ENCODE assay signal across 5 cellular contexts in the genomic region with DNA sequence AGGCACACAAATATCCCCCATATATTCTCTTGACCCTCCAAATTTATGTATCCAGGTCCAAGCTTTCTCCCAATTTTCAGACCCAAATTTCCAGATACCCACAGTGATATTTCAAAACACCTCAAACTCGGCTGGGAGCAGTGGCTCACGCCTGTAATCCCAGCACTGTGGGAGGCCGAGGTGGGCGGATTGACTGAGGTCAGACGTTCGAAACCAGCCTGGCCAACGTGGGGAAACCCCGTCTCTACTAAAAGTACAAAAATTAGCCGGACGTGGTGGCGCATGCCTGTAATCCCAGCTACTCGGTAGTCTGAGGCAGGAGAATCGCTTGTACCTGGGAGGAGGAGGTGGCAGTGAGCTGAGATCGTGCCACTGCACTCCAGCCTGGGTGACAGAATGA. TPM values are rescaled to one million over a fixed set of nuclear protein-coding genes. Genes with fewer than 3 reads are reported as not detected.
DNase-seq lines count a peak whose midpoint lies in the region; ATAC-seq, FAIRE-seq and TF ChIP-seq lines count a peak whose summit lies in the region.
"Not testable (repeated sequence)": the region's sequence is repeated elsewhere in the genome, so short reads cannot be mapped to it uniquely, and the experiment has no call there.

No MANE protein-coding gene starts in this region.

- not testable (repeated sequence) for TF ChIP-seq EP300 in GM12878 (IDR thresholded peaks at IDR 0.05; ENCODE audit: borderline replicate concordance in 1 of 2, control insufficient read depth in 1 of 2, low read depth in 2 of 2, low read length in 2 of 2)

- H3K79me2 ChIP-seq in GM12878 (ENCODE audit: control insufficient read depth, insufficient read depth, low read length): not testable (repeated sequence)

- 31% methylated on average over 14 of the region's 14 CpGs for WGBS in HUES64
- WGBS in GM12878 (ENCODE audit: insufficient coverage, insufficient replicate concordance, low lambda C conversion rate, missing lambda C conversion rate): under 1% methylated on average over 14 of the region's 14 CpGs

- TF ChIP-seq CTCF in GM12878 (IDR thresholded peaks at IDR 0.05 in 2 of 3, conservative IDR thresholded peaks at IDR 0.05 in 1 of 3; ENCODE audit: control insufficient read depth in 2 of 3, extremely low read depth in 1 of 3, insufficient read depth in 1 of 3, low read depth in 3 of 3, low read length in 3 of 3): not testable (repeated sequence)

- ATAC-seq in GM12878: peak; percentile 7; the same call in 1 of the 3 replicates

- peak overlapping the region; percentile 78 for H3K4me3 ChIP-seq in HUES64 (ENCODE audit: low read length)
- H3K4me3 ChIP-seq in GM12878: peak overlapping the region; percentile 83
- peak overlapping the region; percentile 97; the same call in 1 of the 2 replicates for H3K4me3 ChIP-seq in iPS-18c (ENCODE audit: insufficient read depth, low read depth, low read length)

- not testable (repeated sequence) for H3K36me3 Mint-ChIP-seq in activated CD4-positive, alpha-beta T cell treated with anti-CD3 and anti-CD28 coated beads, Interleukin-2, amount 10 ng/mL, durations not matched to agents 7 days and 5 days (ENCODE audit: low read depth)

- H3K27me3 Mint-ChIP-seq in activated CD4-positive, alpha-beta T cell treated with anti-CD3 and anti-CD28 coated beads, Interleukin-2, amount 10 ng/mL, durations not matched to agents 7 days and 5 days: not testable (repeated sequence)

- H3K4me2 ChIP-seq in GM12878 (ENCODE audit: control insufficient read depth, insufficient read depth): peak overlapping the region; percentile 90

- RAD21 ChIA-PET in GM12878 (lab: Charles Lee; ENCODE audit: unreplicated experiment): interaction anchor here (1.3 to 9.3 kb wide), 7 partner anchors 11 to 478 kb away, joined by 3 to 319 read pairs (median 38); partner anchors contain the start of genes CCDC163, MMACHC, MUTYH and TOE1

- not testable (repeated sequence) for H3K9ac ChIP-seq in HUES64 (ENCODE audit: low read depth, low read length)
- H3K9ac ChIP-seq in GM12878 (ENCODE audit: control insufficient read depth, insufficient read depth, low read length): 0 out of 2 replicates have a peak overlapping the region, but pooled peaks have one; percentile 65

- intact Hi-C loops in GM12878 (cut with micrococcal nuclease; ENCODE audit: unreplicated experiment): not testable (repeated sequence)

- not testable (repeated sequence) for H4K20me1 ChIP-seq in GM12878 (ENCODE audit: control insufficient read depth, insufficient read depth)

- not testable (repeated sequence) for H3K9me3 Mint-ChIP-seq in activated CD4-positive, alpha-beta T cell treated with anti-CD3 and anti-CD28 coated beads, Interleukin-2, amount 10 ng/mL, durations not matched to agents 7 days and 5 days

- BruUV-seq in GM12878 (replicated peaks; lab: Mats Ljungman, UMichigan): TSS peak; percentile 57

- H3K4me1 Mint-ChIP-seq in activated CD4-positive, alpha-beta T cell treated with anti-CD3 and anti-CD28 coated beads, Interleukin-2, amount 10 ng/mL, durations not matched to agents 7 days and 5 days: peaks cover 13% of the 10 kb centered on the region

- H2AFZ ChIP-seq in GM12878 (ENCODE audit: control insufficient read depth, low read depth, low read length): not testable (repeated sequence)

- H3K27ac ChIP-seq in HUES64 (ENCODE audit: low read depth, low read length); GM12878 (ENCODE audit: control insufficient read depth, insufficient read depth): not testable (repeated sequence)

- peaks cover 18% of the 10 kb centered on the region for H3K27me3 ChIP-seq in HUES64 (ENCODE audit: insufficient read depth, low read length)
- H3K27me3 ChIP-seq in GM12878 (replicated peaks in 1 of 2; ENCODE audit: control insufficient read depth in 2 of 2, insufficient read depth in 2 of 2, low read length in 1 of 2): not testable (repeated sequence)

- H3K4me3 Mint-ChIP-seq in activated CD4-positive, alpha-beta T cell treated with anti-CD3 and anti-CD28 coated beads, Interleukin-2, amount 10 ng/mL, durations not matched to agents 7 days and 5 days: peak overlapping the region; percentile 7

- POLR2A ChIA-PET in activated CD4-positive, alpha-beta T cell treated with anti-CD3 and anti-CD28 coated beads, Interleukin-2, amount 10 ng/mL, durations not matched to agents 7 days and 5 days (lab: Charles Lee): not testable (repeated sequence)
- POLR2A ChIA-PET in GM12878 (lab: Charles Lee): interaction anchor here (1.0 to 4.5 kb wide), 8 partner anchors 11 to 152 kb away, joined by 3 to 42 read pairs (median 6); partner anchors contain the start of genes CCDC163 and MMACHC

- H3K36me3 ChIP-seq in HUES64 (ENCODE audit: insufficient read depth, low read length); GM12878 (ENCODE audit: control insufficient read depth in 2 of 2, insufficient read depth in 2 of 2, low read length in 1 of 2): not testable (repeated sequence)

- not testable (repeated sequence) for DNase-seq in activated CD4-positive, alpha-beta T cell treated with anti-CD3 and anti-CD28 coated beads, Interleukin-2, amount 10 ng/mL, durations not matched to agents 7 days and 5 days; GM12878 (ENCODE audit: low read depth, low spot score)
- DNase-seq in stimulated activated CD4-positive, alpha-beta T cell treated with anti-CD3 and anti-CD28 coated beads, Interleukin-12 subunit alpha, Interleukin-12 subunit beta, amount 100 ng/mL, for 4 hours: peak; percentile 31

- peak overlapping the region; percentile 20 for H3K27ac Mint-ChIP-seq in activated CD4-positive, alpha-beta T cell treated with anti-CD3 and anti-CD28 coated beads, Interleukin-2, amount 10 ng/mL, durations not matched to agents 7 days and 5 days

- H3K4me1 ChIP-seq in HUES64 (ENCODE audit: insufficient read depth, low read length); GM12878 (ENCODE audit: control insufficient read depth, insufficient read depth, low read length): not testable (repeated sequence)

- CTCF ChIA-PET in activated CD4-positive, alpha-beta T cell treated with anti-CD3 and anti-CD28 coated beads, Interleukin-2, amount 10 ng/mL, durations not matched to agents 7 days and 5 days (lab: Charles Lee): interaction anchor here (1.1 to 1.7 kb wide), 2 partner anchors 19 to 186 kb away, joined by 3 read pairs; no protein-coding TSS in a partner anchor
- CTCF ChIA-PET in GM12878 (lab: Yijun Ruan, JAX): interaction anchor here (0.7 to 11.9 kb wide), 9 partner anchors 10 to 775 kb away, joined by 3 to 508 read pairs (median 3); partner anchors contain the start of genes MUTYH and TOE1

- TF ChIP-seq RAD21 in GM12878 (IDR thresholded peaks at IDR 0.05; ENCODE audit: insufficient read depth, low read depth, low read length): not testable (repeated sequence)

- not testable (repeated sequence) for TF ChIP-seq POLR2A in GM12878 (IDR thresholded peaks at IDR 0.05; ENCODE audit: low read depth, low read length)

- FAIRE-seq in GM12878 (lab: Jason Lieb, UNC): not testable (repeated sequence)

- H3K9me3 ChIP-seq in HUES64 (ENCODE audit: insufficient read depth, low read depth, low read length); GM12878 (replicated peaks; ENCODE audit: control insufficient read depth, insufficient read depth, low read length); iPS-18c (ENCODE audit: control insufficient read depth, insufficient read depth, low read length): not testable (repeated sequence)

- SMC1A ChIA-PET in GM12878 (lab: Charles Lee; ENCODE audit: uncharacterized antibody, unreplicated experiment): interaction anchor here (0.7 to 9.3 kb wide), 10 partner anchors 13 to 476 kb away, joined by 3 to 369 read pairs (median 15); partner anchors contain the start of genes HECTD3, NASP and UROD

- in situ Hi-C loops in GM12878 (cut with MboI): not testable (repeated sequence)

RNA-seq across cellular contexts. Expression of gene TESK2, which starts 1.6 kb away (rescaled TPM):
- polyA plus RNA-seq in HUES64 (2013, experiment 1 of 2): 3.5 TPM
- 4.9 TPM for polyA plus RNA-seq in HUES64 (2013, experiment 2 of 2)
- 1 to 10 TPM; 2.6 to 3.5 TPM for total RNA-seq in activated CD4-positive, alpha-beta T cell treated with anti-CD3 and anti-CD28 coated beads, Interleukin-2, amount 10 ng/mL, durations not matched to agents 7 days and 5 days
- total RNA-seq in GM12878 (2013; cell fraction: nucleolus; rRNA removed): 16.5 and 21.3 TPM in 2 replicates
- total RNA-seq in GM12878 (2014; rRNA removed) (5.7 and 6.8 TPM in 2 replicates), GM12878 (2014; rRNA removed; fragmentation: Illumina TruSeq; extraction: Trizol) (4.4 and 4.7 TPM in 2 replicates), GM12878 (2021) (6.2 and 7.1 TPM in 2 replicates)
- polyA plus RNA-seq in GM12878 (2011; ENCODE audit: low read depth): 7.6 TPM
- polyA plus RNA-seq in GM12878 (2011; rRNA removed) (8.3 and 10.0 TPM in 2 replicates), GM12878 (2014; fragmentation: Illumina TruSeq; extraction: Trizol) (6.7 and 7.5 TPM in 2 replicates), GM12878 (2014; fragmentation: Nextera tagmentation; extraction: Ambion mirVana) (1 to 10 TPM; 2.2 to 2.5 TPM), GM12878 (2014; rRNA removed) (5.9 and 7.1 TPM in 2 replicates), GM12878 (2016; fragmentation: Nextera tagmentation; extraction: Ambion mirVana) (1 to 10 TPM; 3.6 to 3.9 TPM)
- 7.9 and 9.5 TPM in 2 replicates for polyA plus RNA-seq in GM12878 (2011; cell fraction: cytosol; rRNA removed)
- polyA plus RNA-seq in GM12878 (2011; cell fraction: nucleus; rRNA removed): 10.4 and 12.5 TPM in 2 replicates
- polyA plus RNA-seq in GM12878 (2012): 7.3 and 10.3 TPM in 2 replicates
- 6.1 and 11.0 TPM in 2 replicates for polyA minus RNA-seq in GM12878 (2011; rRNA and poly(A)+ RNA removed)
- polyA minus RNA-seq in GM12878 (2011; cell fraction: cytosol; rRNA and poly(A)+ RNA removed): 1.4 and 3.2 TPM in 2 replicates
- 3.3 and 3.5 TPM in 2 replicates for polyA minus RNA-seq in GM12878 (2011; cell fraction: nucleus; rRNA and poly(A)+ RNA removed)

RNA-seq across cellular contexts. Expression of gene CCDC163, which starts 10.5 kb away (rescaled TPM):
- polyA plus RNA-seq in HUES64 (2013, experiment 1 of 2): 1.0 TPM
- polyA plus RNA-seq in HUES64 (2013, experiment 2 of 2): 1.2 TPM
- total RNA-seq in activated CD4-positive, alpha-beta T cell treated with anti-CD3 and anti-CD28 coated beads, Interleukin-2, amount 10 ng/mL, durations not matched to agents 7 days and 5 days: 1 to 10 TPM; 5.3 to 5.8 TPM
- 2.0 and 2.6 TPM in 2 replicates for total RNA-seq in GM12878 (2013; cell fraction: nucleolus; rRNA removed)
- total RNA-seq in GM12878 (2014; rRNA removed) (2.3 and 3.2 TPM in 2 replicates), GM12878 (2014; rRNA removed; fragmentation: Illumina TruSeq; extraction: Trizol) (2.0 and 2.1 TPM in 2 replicates), GM12878 (2021) (2.4 and 2.9 TPM in 2 replicates)
- 2.5 TPM for polyA plus RNA-seq in GM12878 (2011; ENCODE audit: low read depth)
- polyA plus RNA-seq in GM12878 (2011; rRNA removed) (2.6 and 3.2 TPM in 2 replicates), GM12878 (2014; fragmentation: Illumina TruSeq; extraction: Trizol) (2.7 and 3.0 TPM in 2 replicates), GM12878 (2014; fragmentation: Nextera tagmentation; extraction: Ambion mirVana) (1 to 10 TPM; 1.4 to 2.3 TPM), GM12878 (2014; rRNA removed) (3.6 and 5.3 TPM in 2 replicates), GM12878 (2016; fragmentation: Nextera tagmentation; extraction: Ambion mirVana) (1 to 10 TPM; 2.3 to 4.0 TPM)
- polyA plus RNA-seq in GM12878 (2011; cell fraction: cytosol; rRNA removed): 5.2 and 6.2 TPM in 2 replicates
- 3.1 and 4.0 TPM in 2 replicates for polyA plus RNA-seq in GM12878 (2011; cell fraction: nucleus; rRNA removed)
- polyA plus RNA-seq in GM12878 (2012): 3.4 and 4.8 TPM in 2 replicates
- 3.3 and 3.9 TPM in 2 replicates for polyA minus RNA-seq in GM12878 (2011; rRNA and poly(A)+ RNA removed)
- polyA minus RNA-seq in GM12878 (2011; cell fraction: cytosol; rRNA and poly(A)+ RNA removed): 0.94 and 3.0 TPM in 2 replicates
- polyA minus RNA-seq in GM12878 (2011; cell fraction: nucleus; rRNA and poly(A)+ RNA removed): 3.5 and 3.9 TPM in 2 replicates

RNA-seq across cellular contexts. Expression of gene MMACHC, which starts 10.7 kb away (rescaled TPM):
- 6.7 TPM for polyA plus RNA-seq in HUES64 (2013, experiment 1 of 2)
- polyA plus RNA-seq in HUES64 (2013, experiment 2 of 2): 7.1 TPM
- total RNA-seq in activated CD4-positive, alpha-beta T cell treated with anti-CD3 and anti-CD28 coated beads, Interleukin-2, amount 10 ng/mL, durations not matched to agents 7 days and 5 days: 1 to 10 TPM; 6.6 to 6.7 TPM
- total RNA-seq in GM12878 (2013; cell fraction: nucleolus; rRNA removed): 5.3 and 6.3 TPM in 2 replicates
- total RNA-seq in GM12878 (2014; rRNA removed) (10.8 and 13.6 TPM in 2 replicates), GM12878 (2014; rRNA removed; fragmentation: Illumina TruSeq; extraction: Trizol) (7.3 and 7.6 TPM in 2 replicates), GM12878 (2021) (14.2 and 14.8 TPM in 2 replicates)
- polyA plus RNA-seq in GM12878 (2011; ENCODE audit: low read depth): 1.5 TPM
- polyA plus RNA-seq in GM12878 (2011; rRNA removed) (5.6 and 6.8 TPM in 2 replicates), GM12878 (2014; fragmentation: Illumina TruSeq; extraction: Trizol) (8.1 and 11.7 TPM in 2 replicates), GM12878 (2014; fragmentation: Nextera tagmentation; extraction: Ambion mirVana) (1 to 10 TPM; 4.6 to 5.7 TPM), GM12878 (2014; rRNA removed) (9.4 and 9.8 TPM in 2 replicates), GM12878 (2016; fragmentation: Nextera tagmentation; extraction: Ambion mirVana) (10 to 100 TPM in 1 of 2 experiments, 1 to 10 TPM in 1; 10.0 to 12.3 TPM)
- polyA plus RNA-seq in GM12878 (2011; cell fraction: cytosol; rRNA removed): 10.3 and 10.8 TPM in 2 replicates
- polyA plus RNA-seq in GM12878 (2011; cell fraction: nucleus; rRNA removed): 5.8 and 6.5 TPM in 2 replicates
- polyA plus RNA-seq in GM12878 (2012): 5.1 and 5.9 TPM in 2 replicates
- 12.1 and 19.3 TPM in 2 replicates for polyA minus RNA-seq in GM12878 (2011; rRNA and poly(A)+ RNA removed)
- 4.7 and 5.9 TPM in 2 replicates for polyA minus RNA-seq in GM12878 (2011; cell fraction: cytosol; rRNA and poly(A)+ RNA removed)
- 3.0 and 5.8 TPM in 2 replicates for polyA minus RNA-seq in GM12878 (2011; cell fraction: nucleus; rRNA and poly(A)+ RNA removed)

RNA-seq across cellular contexts. Expression of gene PRDX1, which starts 32.3 kb away (rescaled TPM):
- polyA plus RNA-seq in HUES64 (2013, experiment 1 of 2): 869 TPM
- polyA plus RNA-seq in HUES64 (2013, experiment 2 of 2): 854 TPM
- 100 to 1,000 TPM; 269 to 331 TPM for total RNA-seq in activated CD4-positive, alpha-beta T cell treated with anti-CD3 and anti-CD28 coated beads, Interleukin-2, amount 10 ng/mL, durations not matched to agents 7 days and 5 days
- total RNA-seq in GM12878 (2013; cell fraction: nucleolus; rRNA removed): 28.3 and 29.3 TPM in 2 replicates
- 822 and 988 TPM in 2 replicates for total RNA-seq in GM12878 (2014; rRNA removed)
- 779 and 790 TPM in 2 replicates for total RNA-seq in GM12878 (2014; rRNA removed; fragmentation: Illumina TruSeq; extraction: Trizol)
- 630 and 659 TPM in 2 replicates for total RNA-seq in GM12878 (2021)
- 509 TPM for polyA plus RNA-seq in GM12878 (2011; ENCODE audit: low read depth)
- polyA plus RNA-seq in GM12878 (2011; rRNA removed): 784 and 883 TPM in 2 replicates
- polyA plus RNA-seq in GM12878 (2011; cell fraction: cytosol; rRNA removed): 460 and 514 TPM in 2 replicates
- polyA plus RNA-seq in GM12878 (2011; cell fraction: nucleus; rRNA removed): 254 and 281 TPM in 2 replicates
- 373 and 379 TPM in 2 replicates for polyA plus RNA-seq in GM12878 (2012)
- polyA plus RNA-seq in GM12878 (2014; fragmentation: Illumina TruSeq; extraction: Trizol): 752 and 883 TPM in 2 replicates
- polyA plus RNA-seq in GM12878 (2014; fragmentation: Nextera tagmentation; extraction: Ambion mirVana): 1,000 to 10,000 TPM; 1,264 to 1,775 TPM
- polyA plus RNA-seq in GM12878 (2014; rRNA removed): 763 and 801 TPM in 2 replicates
- 1,000 to 10,000 TPM; 1,223 to 1,315 TPM for polyA plus RNA-seq in GM12878 (2016; fragmentation: Nextera tagmentation; extraction: Ambion mirVana)
- polyA minus RNA-seq in GM12878 (2011; rRNA and poly(A)+ RNA removed): 315 and 352 TPM in 2 replicates
- 102 and 104 TPM in 2 replicates for polyA minus RNA-seq in GM12878 (2011; cell fraction: cytosol; rRNA and poly(A)+ RNA removed)
- polyA minus RNA-seq in GM12878 (2011; cell fraction: nucleus; rRNA and poly(A)+ RNA removed): 49.7 and 63.3 TPM in 2 replicates
